ENCODE assay signal across 10 cellular contexts in genomic region chr1:75672528-75673393, GRCh38. TPM values are rescaled to one million over a fixed set of nuclear protein-coding genes. Genes with fewer than 3 reads are reported as not detected.
DNase-seq lines count a peak whose midpoint lies in the region; ATAC-seq and TF ChIP-seq lines count a peak whose summit lies in the region.
"Had no signal": no experiment of that assay in that cellular context is flagged by ENCODE, and none has a peak within 500 bp of the region (broad histone marks: within the 10 kb centered on the region; RNA-seq: fewer than 3 reads in every experiment).

No MANE protein-coding gene starts in this region.

- no peaks in the 10 kb centered on the region for H3K27me3 Mint-ChIP-seq in endodermal cell (ENCODE audit: insufficient read depth)

- peak overlapping the region; percentile 39; the same call in 1 of the 2 replicates for H2AFZ ChIP-seq in Loucy (ENCODE audit: low read length)

- ATAC-seq in HG03520 (IDR thresholded peaks at IDR 0.05; ENCODE audit: unreplicated experiment): no peak

- H3K4me2 ChIP-seq in Loucy (ENCODE audit: low read depth, low read length, poor library complexity, severe bottlenecking): no peak overlapping the region

- peaks cover 10% of the 10 kb centered on the region for H3K9me3 Mint-ChIP-seq in endodermal cell

- peak overlapping the region; percentile 7 for H3K4me3 Mint-ChIP-seq in endodermal cell

- H3K4me3 ChIP-seq in Loucy (ENCODE audit: low read length, poor library complexity, severe bottlenecking) (no peak overlapping the region), endodermal cell (ENCODE audit: low read length) (no peak overlapping the region)
- H3K4me3 ChIP-seq: left ventricle myocardium inferior had no signal

- no peaks in the 10 kb centered on the region for H4K20me1 ChIP-seq in Loucy (ENCODE audit: insufficient read depth, low read length, poor library complexity, severe bottlenecking)

- H3K27me3 ChIP-seq in Loucy (ENCODE audit: insufficient read depth, low read length, poor library complexity, severe bottlenecking): no peaks in the 10 kb centered on the region
- H3K27me3 ChIP-seq in endodermal cell (ENCODE audit: control insufficient read depth, insufficient read depth, low read length, poor library complexity, severe bottlenecking): no peaks in the 10 kb centered on the region

- H3K9me3 ChIP-seq in Loucy (ENCODE audit: insufficient read depth, low read depth, low read length) (no peaks in the 10 kb centered on the region), endodermal cell (ENCODE audit: control insufficient read depth, low read length) (no peaks in the 10 kb centered on the region)
- H3K9me3 ChIP-seq: left ventricle myocardium inferior had no signal

- no peaks in the 10 kb centered on the region for H3K9me2 ChIP-seq in Loucy (replicated peaks; ENCODE audit: low read depth, low read length)

- H3K36me3 Mint-ChIP-seq in endodermal cell (ENCODE audit: low read depth): no peaks in the 10 kb centered on the region

- no peaks in the 10 kb centered on the region for H3K36me3 ChIP-seq in Loucy (ENCODE audit: insufficient read depth, low read length)
- no peaks in the 10 kb centered on the region for H3K36me3 ChIP-seq in endodermal cell (ENCODE audit: control insufficient read depth, insufficient read depth, low read length)
- H3K36me3 ChIP-seq: left ventricle myocardium inferior had no signal

- H3K4me1 Mint-ChIP-seq in endodermal cell: peaks cover 32% of the 10 kb centered on the region

- TF ChIP-seq CTCF in Loucy (conservative IDR thresholded peaks at IDR 0.05; ENCODE audit: low read length) (no peak), endodermal cell (conservative IDR thresholded peaks at IDR 0.05) (no peak)

- DNase-seq in GM04504 (ENCODE audit: low read depth) (peak; percentile 67), endodermal cell (peak; percentile 86), non-pigmented ciliary epithelial cell (ENCODE audit: low read depth) (peak; percentile 82), MV-4-11 (lab: John Stamatoyannopoulos, UW) (no peak)
- DNase-seq in activated CD4-positive, alpha-beta T cell treated with anti-CD3 and anti-CD28 coated beads, Interleukin-2, amount 50 U/mL, for 48 hours: no peak
- no peak for DNase-seq in stimulated activated CD4-positive, alpha-beta T cell treated with anti-CD3 and anti-CD28 coated beads, Interleukin-4, amount 100 ng/mL, for 1 hour
- DNase-seq: left ventricle myocardium inferior; stimulated activated CD4-positive, alpha-beta T cell treated with anti-CD3 and anti-CD28 coated beads, Interleukin-4, amount 100 ng/mL, for 4 hours had no signal

- H3K4me1 ChIP-seq in Loucy (ENCODE audit: insufficient read depth, low read length, poor library complexity, severe bottlenecking): no peaks in the 10 kb centered on the region
- H3K4me1 ChIP-seq in endodermal cell (ENCODE audit: control insufficient read depth, insufficient read depth, low read length): no peaks in the 10 kb centered on the region
- H3K4me1 ChIP-seq: left ventricle myocardium inferior had no signal

- H3K79me2 ChIP-seq in Loucy (ENCODE audit: insufficient read depth, low read length): no peaks in the 10 kb centered on the region

- 79 to 88% methylated on average over 1 to 3 of the region's 3 CpGs for WGBS in endodermal cell (ENCODE audit: insufficient coverage in 1 of 2, insufficient read length in 1 of 2), 2 experiments

- H3K9ac ChIP-seq in Loucy (ENCODE audit: low read depth, low read length, poor library complexity, severe bottlenecking) (no peak overlapping the region), endodermal cell (ENCODE audit: extremely low read depth, low read length, poor library complexity, severe bottlenecking) (no peak overlapping the region)

- peak overlapping the region; percentile 96 for H3K27ac Mint-ChIP-seq in endodermal cell

- H3K27ac ChIP-seq in endodermal cell (ENCODE audit: low read depth, low read length): no peak overlapping the region
- H3K27ac ChIP-seq: left ventricle myocardium inferior had no signal

- no peaks in the 10 kb centered on the region for H3F3A ChIP-seq in Loucy (ENCODE audit: low read depth)

RNA-seq across cellular contexts. Expression of gene ACADM, which starts 51.7 kb away (rescaled TPM):
- 10 to 100 TPM; 63.5 to 68.0 TPM for total RNA-seq in endodermal cell
- 53.5 TPM for polyA plus RNA-seq in endodermal cell (2013, experiment 1 of 2)
- polyA plus RNA-seq in endodermal cell (2013, experiment 2 of 2): 45.9 TPM

Comparison
In these comparisons a context has a peak if more than half of its experiments do, and no peak if none do; other contexts are left out.
1. DNase-seq: peak in GM04504 (single experiment), endodermal cell (single experiment) and non-pigmented ciliary epithelial cell (single experiment); none in activated CD4-positive, alpha-beta T cell treated with anti-CD3 and anti-CD28 coated beads, Interleukin-2, amount 50 U/mL, for 48 hours (0 of 2), MV-4-11 (single experiment) and stimulated activated CD4-positive, alpha-beta T cell treated with anti-CD3 and anti-CD28 coated beads, Interleukin-4, amount 100 ng/mL, for 1 hour (single experiment).